Comparison of ENCODE assay signal across 1 cellular context in genomic region chr2:46686811-46687210, GRCh38.
TF ChIP-seq lines count a peak whose summit lies in the region.

No MANE protein-coding gene starts in this region.

TF ChIP-seq in H1, 55 proteins besides CTCF, POLR2A, EP300 and RAD21 (continued from another document):
- TF ChIP-seq RNF2 (IDR thresholded peaks at IDR 0.05; ENCODE audit: borderline replicate concordance, low read depth, low read length, missing control alignments, poor library complexity, severe bottlenecking) = no peak
- TF ChIP-seq JUN (IDR thresholded peaks at IDR 0.05; ENCODE audit: low read depth, low read length) = no peak
- no peak for TF ChIP-seq SIRT6 (IDR thresholded peaks at IDR 0.05; ENCODE audit: low read length)
- TF ChIP-seq MAX (IDR thresholded peaks at IDR 0.05) = no peak
- no peak for TF ChIP-seq ZNF274 (IDR thresholded peaks at IDR 0.05; ENCODE audit: borderline replicate concordance, extremely low read depth, low read length)
- TF ChIP-seq TAF1 (IDR thresholded peaks at IDR 0.05; ENCODE audit: low read depth, low read length) = no peak
- TF ChIP-seq CHD1 (IDR thresholded peaks at IDR 0.05; ENCODE audit: low read depth, low read length) = no peak
- no peak for TF ChIP-seq EGR1 (IDR thresholded peaks at IDR 0.05; ENCODE audit: borderline replicate concordance, low read depth, low read length)
- no peak for TF ChIP-seq ASH2L (IDR thresholded peaks at IDR 0.05; ENCODE audit: low read length)
- TF ChIP-seq EZH2 (IDR thresholded peaks at IDR 0.05; ENCODE audit: low read depth, low read length, severe bottlenecking) = no peak
- no peak for TF ChIP-seq CREB1 (IDR thresholded peaks at IDR 0.05)
- no peak for TF ChIP-seq RXRA (IDR thresholded peaks at IDR 0.05; ENCODE audit: insufficient read depth, low read depth, low read length)
